ENCODE assay signal across 19 cellular contexts in genomic region chr6:120608826-120609225, GRCh38.
DNase-seq lines count a peak whose midpoint lies in the region; ATAC-seq, FAIRE-seq and TF ChIP-seq lines count a peak whose summit lies in the region.
"Had no signal": no experiment of that assay in that cellular context is flagged by ENCODE, and none has a peak within 500 bp of the region (broad histone marks: within the 10 kb centered on the region; RNA-seq: fewer than 3 reads in every experiment).

No MANE protein-coding gene starts in this region.

- no peak overlapping the region for H3K4me3 Mint-ChIP-seq in naive thymus-derived CD4-positive, alpha-beta T cell
- no peak overlapping the region for H3K4me3 Mint-ChIP-seq in activated T-cell treated with anti-CD3 and anti-CD28 coated beads, Interleukin-2, amount 50 U/mL, for 4 hours
- H3K4me3 Mint-ChIP-seq: activated CD4-positive, alpha-beta T cell treated with anti-CD3 and anti-CD28 coated beads for 36 hours; mesothelial cell of epicardium had no signal

- H3K79me1 ChIP-seq in mesendoderm (ENCODE audit: low read length), result no peaks in the 10 kb centered on the region

- no peak overlapping the region for H2BK5ac ChIP-seq in mesendoderm (ENCODE audit: low read length)

- H3K4me3 ChIP-seq in body of pancreas, result no peak overlapping the region
- no peak overlapping the region for H3K4me3 ChIP-seq in mesendoderm (ENCODE audit: low read length)
- no peak overlapping the region for H3K4me3 ChIP-seq in naive thymus-derived CD4-positive, alpha-beta T cell (ENCODE audit: low read length)
- H3K4me3 ChIP-seq: hepatocyte, right atrium auricular region had no signal

- no peak for TF ChIP-seq CTCF in body of pancreas (IDR thresholded peaks at IDR 0.05)

- H3K27me3 Mint-ChIP-seq in naive thymus-derived CD4-positive, alpha-beta T cell, result no peaks in the 10 kb centered on the region
- no peaks in the 10 kb centered on the region for H3K27me3 Mint-ChIP-seq in activated T-cell treated with anti-CD3 and anti-CD28 coated beads, Interleukin-2, amount 50 U/mL, for 4 hours (ENCODE audit: low read depth)
- H3K27me3 Mint-ChIP-seq: activated CD4-positive, alpha-beta T cell treated with anti-CD3 and anti-CD28 coated beads for 36 hours had no signal

- H3K27ac Mint-ChIP-seq in naive thymus-derived CD4-positive, alpha-beta T cell, result no peak overlapping the region
- H3K27ac Mint-ChIP-seq: activated CD4-positive, alpha-beta T cell treated with anti-CD3 and anti-CD28 coated beads for 36 hours; mesothelial cell of epicardium had no signal

- no peak overlapping the region for H3K4ac ChIP-seq in mesendoderm (ENCODE audit: low read depth, low read length)

- H3K4me1 ChIP-seq in body of pancreas (no peaks in the 10 kb centered on the region), mesendoderm (ENCODE audit: control insufficient read depth, low read depth, low read length) (no peaks in the 10 kb centered on the region)
- H3K4me1 ChIP-seq in naive thymus-derived CD4-positive, alpha-beta T cell (ENCODE audit: control insufficient read depth in 2 of 2, insufficient read depth in 2 of 2, low read length in 2 of 2), result no peaks in the 10 kb centered on the region
- H3K4me1 ChIP-seq: right atrium auricular region had no signal

- no peak overlapping the region for H3K56ac ChIP-seq in mesendoderm (ENCODE audit: low read length)

- H3K27me3 ChIP-seq in body of pancreas (no peaks in the 10 kb centered on the region), mesendoderm (ENCODE audit: insufficient read depth, low read length, poor library complexity) (no peaks in the 10 kb centered on the region)
- no peaks in the 10 kb centered on the region for H3K27me3 ChIP-seq in naive thymus-derived CD4-positive, alpha-beta T cell (ENCODE audit: control insufficient read depth in 2 of 2, insufficient read depth in 2 of 2, low read length in 2 of 2)
- H3K27me3 ChIP-seq: hepatocyte, right atrium auricular region had no signal

- no peak for FAIRE-seq in HTR-8/SVneo (lab: Jason Lieb, UNC)

- no peak overlapping the region for H2BK15ac ChIP-seq in mesendoderm (replicated peaks; ENCODE audit: low read depth)

- H3K18ac ChIP-seq in mesendoderm (ENCODE audit: low read length), result peak overlapping the region; percentile 39

- H2AK5ac ChIP-seq in mesendoderm (ENCODE audit: low read length), result no peak overlapping the region

- H3K27ac ChIP-seq in body of pancreas (no peak overlapping the region), mesendoderm (ENCODE audit: low read depth, low read length) (no peak overlapping the region)
- H3K27ac ChIP-seq in naive thymus-derived CD4-positive, alpha-beta T cell (ENCODE audit: low read depth, low read length), result no peak overlapping the region
- H3K27ac ChIP-seq: hepatocyte, right atrium auricular region had no signal

- no peaks in the 10 kb centered on the region for H3K36me3 Mint-ChIP-seq in naive thymus-derived CD4-positive, alpha-beta T cell
- H3K36me3 Mint-ChIP-seq in activated T-cell treated with anti-CD3 and anti-CD28 coated beads, Interleukin-2, amount 50 U/mL, for 4 hours (ENCODE audit: insufficient read depth), result no peaks in the 10 kb centered on the region
- H3K36me3 Mint-ChIP-seq: mesothelial cell of epicardium had no signal

- POLR2A ChIA-PET in naive thymus-derived CD4-positive, alpha-beta T cell (lab: Charles Lee), result no interaction called here

- H4K5ac ChIP-seq in mesendoderm (ENCODE audit: low read length), result no peak overlapping the region

- H3K9ac ChIP-seq in mesendoderm (ENCODE audit: low read length), result no peak overlapping the region

- intact Hi-C loops in body of pancreas (cut with DNase I), result no loop called here
- intact Hi-C loops in naive thymus-derived CD4-positive, alpha-beta T cell (cut with micrococcal nuclease), result no loop called here

- no peaks in the 10 kb centered on the region for H3K4me1 Mint-ChIP-seq in naive thymus-derived CD4-positive, alpha-beta T cell
- no peaks in the 10 kb centered on the region for H3K4me1 Mint-ChIP-seq in activated T-cell treated with anti-CD3 and anti-CD28 coated beads, Interleukin-2, amount 50 U/mL, for 4 hours (ENCODE audit: low read depth)
- H3K4me1 Mint-ChIP-seq: activated CD4-positive, alpha-beta T cell treated with anti-CD3 and anti-CD28 coated beads for 36 hours; mesothelial cell of epicardium had no signal

- H4K8ac ChIP-seq in mesendoderm (ENCODE audit: low read depth, low read length), result no peak overlapping the region

- CTCF ChIA-PET in naive thymus-derived CD4-positive, alpha-beta T cell (lab: Charles Lee), result interaction anchor here (0.6 kb wide), 1 partner anchor 9 kb away, joined by 3 read pairs; no protein-coding TSS in a partner anchor

- DNase-seq in Caki2 (ENCODE audit: low read depth) (peak; percentile 1), MV-4-11 (lab: John Stamatoyannopoulos, UW) (peak; percentile 49), body of pancreas (no peak), mesendoderm (no peak), HTR-8/SVneo (ENCODE audit: insufficient read length, low spot score) (no peak), HuH-7.5 (ENCODE audit: low spot score) (no peak)
- DNase-seq in naive thymus-derived CD4-positive, alpha-beta T cell, result no peak
- DNase-seq in activated T-cell treated with anti-CD3 and anti-CD28 coated beads, Interleukin-2, amount 50 U/mL, for 4 hours, result no peak
- DNase-seq: activated CD4-positive, alpha-beta T cell treated with anti-CD3 and anti-CD28 coated beads for 36 hours; activated CD8-positive, alpha-beta memory T cell treated with anti-CD3 and anti-CD28 coated beads, Interleukin-2, amount 50 U/mL, for 48 hours; activated naive CD4-positive, alpha-beta T cell; aorta; kidney; NCI-H187 treated with DMSO at 0.1 percent for 48 hours; NCI-H524; T1000 had no signal

- H3K9me3 Mint-ChIP-seq in naive thymus-derived CD4-positive, alpha-beta T cell, result no peaks in the 10 kb centered on the region
- H3K9me3 Mint-ChIP-seq in activated T-cell treated with anti-CD3 and anti-CD28 coated beads, Interleukin-2, amount 50 U/mL, for 4 hours, result no peaks in the 10 kb centered on the region
- H3K9me3 Mint-ChIP-seq: mesothelial cell of epicardium had no signal

- H3K23ac ChIP-seq in mesendoderm (ENCODE audit: low read length), result no peak overlapping the region

- no peak overlapping the region for H2BK120ac ChIP-seq in mesendoderm (ENCODE audit: low read depth, low read length)

- TF ChIP-seq POLR2A in body of pancreas (IDR thresholded peaks at IDR 0.05), result no peak

- no peak overlapping the region for H3K4me2 ChIP-seq in mesendoderm (ENCODE audit: low read length)
- H3K4me2 ChIP-seq: hepatocyte had no signal

- peak; percentile 63 for ATAC-seq in body of pancreas
- ATAC-seq in naive thymus-derived CD4-positive, alpha-beta T cell, result no peak
- no peak for ATAC-seq in activated T-cell treated with anti-CD3 and anti-CD28 coated beads, Interleukin-2, amount 50 U/mL, for 4 hours
- ATAC-seq: activated CD4-positive, alpha-beta T cell treated with anti-CD3 and anti-CD28 coated beads for 36 hours had no signal

- WGBS in body of pancreas, 2 donors, result 16 to 34% methylated on average over 1 of the region's 1 CpG
- WGBS in mesendoderm (ENCODE audit: extremely low coverage, insufficient coverage, low lambda C conversion rate), result no CpG with 5 or more reads among the region's 1 CpG

- H3K79me2 ChIP-seq in mesendoderm (ENCODE audit: control insufficient read depth, insufficient read depth, low read length), result no peaks in the 10 kb centered on the region
- H3K79me2 ChIP-seq: hepatocyte had no signal

- H3K36me3 ChIP-seq in body of pancreas (replicated peaks in 1 of 2; ENCODE audit: insufficient read depth in 1 of 2, low read depth in 2 of 2), result no peaks in the 10 kb centered on the region
- no peaks in the 10 kb centered on the region for H3K36me3 ChIP-seq in mesendoderm (ENCODE audit: control insufficient read depth, insufficient read depth, low read length)
- no peaks in the 10 kb centered on the region for H3K36me3 ChIP-seq in naive thymus-derived CD4-positive, alpha-beta T cell (ENCODE audit: control insufficient read depth in 2 of 3, insufficient read depth in 3 of 3, low read length in 3 of 3)
- H3K36me3 ChIP-seq: right atrium auricular region had no signal

- H3K9me3 ChIP-seq in body of pancreas, result no peaks in the 10 kb centered on the region
- no peaks in the 10 kb centered on the region for H3K9me3 ChIP-seq in naive thymus-derived CD4-positive, alpha-beta T cell (ENCODE audit: control insufficient read depth in 2 of 3, low read length in 3 of 3)
- H3K9me3 ChIP-seq: right atrium auricular region had no signal

- in situ Hi-C loops in Caki2 (cut with HindIII; ENCODE audit: low pct_unique_long_range_greater_than_20kb, low sequenced_read_pairs), result no loop called here

Comparison
In these comparisons a context has a peak if more than half of its experiments do, and no peak if none do; other contexts are left out.
1. DNase-seq: peak in Caki2 (single experiment) and MV-4-11 (single experiment); none in body of pancreas (0 of 4), mesendoderm (single experiment), naive thymus-derived CD4-positive, alpha-beta T cell (0 of 9), HTR-8/SVneo (single experiment), activated T-cell treated with anti-CD3 and anti-CD28 coated beads, Interleukin-2, amount 50 U/mL, for 4 hours (single experiment) and HuH-7.5 (single experiment).